ENCODE assay signal across 8 cellular contexts in genomic region chr18:62324917-62325805, GRCh38.
DNase-seq lines count a peak whose midpoint lies in the region; ATAC-seq and TF ChIP-seq lines count a peak whose summit lies in the region.

TNFRSF11A (plus strand) TSS chr18:62325310; CDS start chr18:62325353, 43 bp downstream.

- DNase-seq in COLO829 (ENCODE audit: low spot score): peak; percentile 34
- DNase-seq in adipocyte (ENCODE audit: low read depth): peak; percentile 33
- peak in 3 of 4 experiments; percentile 43 to 56 (median 44) for DNase-seq in stimulated activated CD4-positive, alpha-beta T cell treated with anti-CD3 and anti-CD28 coated beads, Interleukin-1b, Interleukin-23, amount 100 ng/mL, for 24 hours (ENCODE audit: low read depth in 4 of 4, low spot score in 1 of 4)
- no peak for DNase-seq in midbrain (lab: John Stamatoyannopoulos, UW)

- H3K9ac ChIP-seq in adipocyte (ENCODE audit: low read length): no peak within 1 kb of the TSS

- peaks cover 11% of the 10 kb centered on the region for H3K4me1 ChIP-seq in adipocyte (ENCODE audit: control insufficient read depth, insufficient read depth, low read length)

- ATAC-seq in GM19452 (IDR thresholded peaks at IDR 0.05; ENCODE audit: unreplicated experiment) (peak; percentile 66), HG03521 (IDR thresholded peaks at IDR 0.05; ENCODE audit: unreplicated experiment) (peak; percentile 65), SK-N-SH treated with all-trans-retinoic acid at 6 μM for 48 hours (peak; percentile 63)

- H3K27me3 ChIP-seq in adipocyte (replicated peaks; ENCODE audit: control insufficient read depth, insufficient read depth, low read length): peaks cover 44% of the 10 kb centered on the region

- H3K4me3 ChIP-seq in adipocyte (ENCODE audit: low read length): peak within 1 kb of the TSS; percentile 77
- peak within 1 kb of the TSS; percentile 70 for H3K4me3 ChIP-seq in iPS-18c (ENCODE audit: insufficient read depth, low read depth, low read length)

- H3K36me3 ChIP-seq in adipocyte (ENCODE audit: control insufficient read depth, insufficient read depth, low read length, severe bottlenecking): no peaks in the 10 kb centered on the region

- H3K9me3 ChIP-seq in adipocyte (ENCODE audit: control insufficient read depth, low read length) (peaks cover 5% of the 10 kb centered on the region), iPS-18c (ENCODE audit: control insufficient read depth, insufficient read depth, low read length) (no peaks in the 10 kb centered on the region)

TF ChIP-seq in SK-N-SH treated with all-trans-retinoic acid at 6 μM for 48 hours, 23 proteins besides CTCF, POLR2A, EP300 and RAD21:
- no peak for TF ChIP-seq GLIS3 (CRISPR knock-in tag; IDR thresholded peaks at IDR 0.05)
- TF ChIP-seq SNAI2 (CRISPR knock-in tag; IDR thresholded peaks at IDR 0.05): no peak
- TF ChIP-seq CREB5 (CRISPR knock-in tag; IDR thresholded peaks at IDR 0.05; ENCODE audit: low read depth): no peak
- TF ChIP-seq PPARA (CRISPR knock-in tag; IDR thresholded peaks at IDR 0.05; ENCODE audit: borderline replicate concordance): no peak
- TF ChIP-seq OSR1 (CRISPR knock-in tag; IDR thresholded peaks at IDR 0.05): no peak
- no peak for TF ChIP-seq ZNF70 (CRISPR knock-in tag; IDR thresholded peaks at IDR 0.05)
- no peak for TF ChIP-seq TOX (CRISPR knock-in tag; IDR thresholded peaks at IDR 0.05; ENCODE audit: borderline replicate concordance)
- TF ChIP-seq ESRRG (CRISPR knock-in tag; IDR thresholded peaks at IDR 0.05): no peak
- no peak for TF ChIP-seq ZC3H10 (CRISPR knock-in tag; IDR thresholded peaks at IDR 0.05)
- TF ChIP-seq ZNF565 (CRISPR knock-in tag; conservative IDR thresholded peaks at IDR 0.05; ENCODE audit: low read depth): no peak
- TF ChIP-seq, protein P1, sequence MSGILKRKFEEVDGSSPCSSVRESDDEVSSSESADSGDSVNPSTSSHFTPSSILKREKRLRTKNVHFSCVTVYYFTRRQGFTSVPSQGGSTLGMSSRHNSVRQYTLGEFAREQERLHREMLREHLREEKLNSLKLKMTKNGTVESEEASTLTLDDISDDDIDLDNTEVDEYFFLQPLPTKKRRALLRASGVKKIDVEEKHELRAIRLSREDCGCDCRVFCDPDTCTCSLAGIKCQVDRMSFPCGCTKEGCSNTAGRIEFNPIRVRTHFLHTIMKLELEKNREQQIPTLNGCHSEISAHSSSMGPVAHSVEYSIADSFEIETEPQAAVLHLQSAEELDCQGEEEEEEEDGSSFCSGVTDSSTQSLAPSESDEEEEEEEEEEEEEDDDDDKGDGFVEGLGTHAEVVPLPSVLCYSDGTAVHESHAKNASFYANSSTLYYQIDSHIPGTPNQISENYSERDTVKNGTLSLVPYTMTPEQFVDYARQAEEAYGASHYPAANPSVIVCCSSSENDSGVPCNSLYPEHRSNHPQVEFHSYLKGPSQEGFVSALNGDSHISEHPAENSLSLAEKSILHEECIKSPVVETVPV (CRISPR knock-in tag; IDR thresholded peaks at IDR 0.05): no peak
TF ChIP-seq in SK-N-SH treated with all-trans-retinoic acid at 6 μM for 48 hours: peak in this region for 0.
